ENCODE assay signal across 9 cellular contexts in genomic region chr14:103594265-103594664, GRCh38. TPM values are rescaled to one million over a fixed set of nuclear protein-coding genes. Genes with fewer than 3 reads are reported as not detected.
A peak's percentile ranks its signal among the peaks of the same experiment; 100 is the strongest.
DNase-seq lines count a peak whose midpoint lies in the region; TF ChIP-seq lines count a peak whose summit lies in the region.
"Had no signal": no experiment of that assay in that cellular context is flagged by ENCODE, and none has a peak within 500 bp of the region (broad histone marks: within the 10 kb centered on the region; RNA-seq: fewer than 3 reads in every experiment).

No MANE protein-coding gene starts in this region.

- peaks cover 12% of the 10 kb centered on the region for H3K4me1 Mint-ChIP-seq in CD14-positive monocyte

- H3K36me3 ChIP-seq in tibial nerve = peaks cover 0 to 16% (median 0%) of the 10 kb centered on the region in 3 donors

- H3K27ac ChIP-seq in tibial nerve = peak overlapping the region; percentile 70 to 96 (median 88)
- H3K27ac ChIP-seq: BLaER1 had no signal

- peaks cover 0 to 46% (median 28%) of the 10 kb centered on the region in 4 donors for H3K4me1 ChIP-seq in tibial nerve

- peak in 1 of 2 donors; percentile 35 for TF ChIP-seq POLR2A in tibial nerve (IDR thresholded peaks at IDR 0.05)

- no peaks in the 10 kb centered on the region for H3K9me3 ChIP-seq in tibial nerve
- H3K9me3 ChIP-seq: BLaER1 had no signal

- no peak overlapping the region for H3K27ac Mint-ChIP-seq in CD14-positive monocyte

- intact Hi-C loops in CD14-positive monocyte (cut with micrococcal nuclease) = no loop called here

- peak; percentile 69 to 93 for TF ChIP-seq EP300 in tibial nerve (IDR thresholded peaks at IDR 0.05)

- TF ChIP-seq CTCF in tibial nerve (IDR thresholded peaks at IDR 0.05) = no peak
- no peak for TF ChIP-seq CTCF in CD14-positive monocyte (IDR thresholded peaks at IDR 0.05)

- 31 to 38% methylated on average over 11 of the region's 11 CpGs for WGBS in tibial nerve, 2 donors

- H3K9me3 Mint-ChIP-seq in CD14-positive monocyte = no peaks in the 10 kb centered on the region

- H3K27me3 Mint-ChIP-seq in CD14-positive monocyte (ENCODE audit: low read depth in 3 of 3) = peaks cover 0 to 2% (median 2%) of the 10 kb centered on the region in 3 donors

- DNase-seq in NCI-H2196 (lab: John Stamatoyannopoulos, UW; ENCODE audit: unreplicated experiment) (peak; percentile 3), NCI-H2196 treated with DMSO at 0.1 percent for 48 hours (lab: John Stamatoyannopoulos, UW; ENCODE audit: unreplicated experiment) (no peak), anterior cingulate cortex (lab: John Stamatoyannopoulos, UW) (peak in 56 of 58 donors; percentile 14 to 87 (median 64)), iPS-NIHi7 (ENCODE audit: extremely low spot score) (peak; percentile 47), tibial nerve (ENCODE audit: low spot score in 2 of 2) (peak; percentile 26), NOMO-1 (lab: John Stamatoyannopoulos, UW; ENCODE audit: unreplicated experiment in 2 of 2) (no peak), HuH-7 (ENCODE audit: low spot score) (no peak), CD14-positive monocyte (ENCODE audit: low spot score) (no peak)

- H3K4me3 Mint-ChIP-seq in CD14-positive monocyte = no peak overlapping the region

- peak overlapping the region in 1 of 4 donors; percentile 4 for H3K4me3 ChIP-seq in tibial nerve
- H3K4me3 ChIP-seq: BLaER1 had no signal

- peaks cover 19 to 22% of the 10 kb centered on the region in 2 donors for H3K36me3 Mint-ChIP-seq in CD14-positive monocyte

- no peaks in the 10 kb centered on the region for H3K27me3 ChIP-seq in tibial nerve
- H3K27me3 ChIP-seq: BLaER1 had no signal

RNA-seq across cellular contexts. Expression of gene COA8, which starts 31.5 kb away (rescaled TPM):
- 10 to 100 TPM in 3 of 4 donors, 1 to 10 TPM in 1; 7.2 to 31.6 (median 12.3) TPM for total RNA-seq in tibial nerve
- polyA plus RNA-seq in CD14-positive monocyte = 10 to 100 TPM; 52.3 to 58.1 TPM

RNA-seq across cellular contexts. Expression of gene BAG5, which starts 31.8 kb away (rescaled TPM):
- 10 to 100 TPM; 26.1 to 36.5 (median 31.7) TPM for total RNA-seq in tibial nerve
- polyA plus RNA-seq in CD14-positive monocyte = 10 to 100 TPM; 30.1 to 33.1 TPM

RNA-seq across cellular contexts. Expression of gene KLC1, which starts 34.7 kb away (rescaled TPM):
- total RNA-seq in tibial nerve = 100 to 1,000 TPM; 402 to 561 (median 495) TPM
- 10 to 100 TPM; 41.5 to 46.6 TPM for polyA plus RNA-seq in CD14-positive monocyte

Comparison
In these comparisons a context has a peak if more than half of its experiments do, and no peak if none do; other contexts are left out.
1. DNase-seq: peak in NCI-H2196 (single experiment), anterior cingulate cortex (56 of 58), iPS-NIHi7 (single experiment) and tibial nerve (2 of 2); none in NCI-H2196 treated with DMSO at 0.1 percent for 48 hours (single experiment), NOMO-1 (0 of 2), HuH-7 (single experiment) and CD14-positive monocyte (single experiment).